1 cellular context compared by ENCODE assay signal in the genomic region with DNA sequence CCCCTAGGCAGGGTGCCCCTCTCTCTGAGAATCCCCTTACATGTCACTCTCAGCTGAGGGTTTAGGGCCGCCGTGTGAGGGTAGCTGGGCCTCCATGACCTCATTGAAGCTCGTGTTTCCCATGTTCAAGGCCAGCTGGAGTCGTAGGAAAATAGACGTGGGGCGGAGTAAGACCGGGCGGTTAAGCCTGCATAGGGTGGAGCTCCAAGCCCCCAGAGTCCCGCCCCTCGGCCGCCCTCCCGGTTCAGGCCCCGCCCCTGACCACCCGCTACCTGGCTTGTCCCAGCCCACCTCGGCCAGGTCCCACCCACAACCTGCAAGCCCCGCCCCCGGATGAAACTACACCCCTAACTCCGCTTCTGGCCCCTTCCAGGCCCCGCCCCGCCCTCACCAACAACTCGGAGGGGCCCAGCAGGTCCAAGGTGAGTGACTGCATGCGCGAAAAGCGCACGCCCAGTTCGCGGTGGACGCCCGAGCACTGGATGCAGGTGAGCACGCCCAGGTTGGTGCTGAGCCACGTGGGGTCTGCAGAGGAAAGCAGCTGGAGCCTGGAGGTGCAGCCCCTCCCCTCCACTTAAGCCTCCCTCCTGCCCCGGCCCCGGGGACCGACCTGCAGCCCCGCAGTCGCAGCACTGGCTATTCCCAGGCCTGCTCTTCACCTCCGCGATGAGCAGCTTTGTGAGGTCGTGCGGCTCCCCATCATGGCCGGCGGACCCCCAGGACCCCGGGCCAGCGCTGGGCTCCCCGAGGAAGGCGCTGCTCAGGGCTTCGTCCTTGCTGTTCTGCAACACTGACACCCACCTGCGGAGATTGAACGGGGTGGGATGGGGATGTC.
TF ChIP-seq lines count a peak whose summit lies in the region.

No MANE protein-coding gene starts in this region.

TF ChIP-seq in HepG2, 621 proteins besides CTCF, POLR2A, EP300 and RAD21:
- TF ChIP-seq AGO2 (optimal IDR thresholded peaks at IDR 0.05; ENCODE audit: low read depth, low read length): peak; percentile 22
- TF ChIP-seq, protein P1, sequence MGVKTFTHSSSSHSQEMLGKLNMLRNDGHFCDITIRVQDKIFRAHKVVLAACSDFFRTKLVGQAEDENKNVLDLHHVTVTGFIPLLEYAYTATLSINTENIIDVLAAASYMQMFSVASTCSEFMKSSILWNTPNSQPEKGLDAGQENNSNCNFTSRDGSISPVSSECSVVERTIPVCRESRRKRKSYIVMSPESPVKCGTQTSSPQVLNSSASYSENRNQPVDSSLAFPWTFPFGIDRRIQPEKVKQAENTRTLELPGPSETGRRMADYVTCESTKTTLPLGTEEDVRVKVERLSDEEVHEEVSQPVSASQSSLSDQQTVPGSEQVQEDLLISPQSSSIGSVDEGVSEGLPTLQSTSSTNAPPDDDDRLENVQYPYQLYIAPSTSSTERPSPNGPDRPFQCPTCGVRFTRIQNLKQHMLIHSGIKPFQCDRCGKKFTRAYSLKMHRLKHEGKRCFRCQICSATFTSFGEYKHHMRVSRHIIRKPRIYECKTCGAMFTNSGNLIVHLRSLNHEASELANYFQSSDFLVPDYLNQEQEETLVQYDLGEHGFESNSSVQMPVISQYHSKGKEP (CRISPR knock-in tag; IDR thresholded peaks at IDR 0.05): no peak
- no peak for TF ChIP-seq ZNF484 (CRISPR knock-in tag; IDR thresholded peaks at IDR 0.05; ENCODE audit: borderline replicate concordance, low read depth)
TF ChIP-seq in HepG2: peak in this region for 1.
